In the genomic region with DNA sequence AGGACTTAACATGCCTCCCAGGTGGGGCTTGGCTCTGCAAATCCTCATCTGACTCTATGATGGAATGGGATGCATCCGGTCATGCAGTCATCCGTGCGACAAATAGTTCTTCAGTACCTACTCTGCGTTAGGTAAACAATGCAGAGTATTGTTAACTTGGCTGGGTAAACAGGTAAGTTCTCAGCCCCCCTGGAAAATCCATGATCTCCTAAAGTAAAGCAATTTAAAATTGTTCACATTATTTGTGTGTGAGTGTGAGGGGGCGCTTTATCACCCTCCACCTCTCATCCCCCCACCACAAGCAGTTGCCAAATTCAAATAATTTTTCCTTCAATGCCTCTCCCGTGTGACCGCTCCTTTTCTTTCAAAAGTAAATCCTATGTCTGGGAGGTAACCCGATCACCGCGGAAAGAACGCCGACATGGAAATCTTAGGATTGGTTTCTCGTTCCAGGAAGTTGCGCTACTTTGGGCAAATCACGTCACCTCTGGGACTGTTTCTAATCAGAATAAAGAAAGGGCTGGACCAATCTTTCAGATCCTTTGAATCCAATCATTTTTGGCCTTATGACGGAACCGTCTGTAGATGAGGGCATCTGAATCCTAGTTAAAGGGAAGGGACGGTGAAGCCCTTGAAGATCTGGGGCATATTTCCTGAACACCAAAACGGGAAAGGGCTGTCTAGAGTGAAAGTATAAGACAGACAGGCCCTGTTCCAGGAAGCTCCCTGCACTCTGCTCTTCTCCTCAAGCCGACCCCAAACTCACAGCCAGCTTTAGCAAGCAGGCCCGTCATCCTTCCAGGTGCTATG, we compare ENCODE assay signal across 10 cellular contexts. TPM values are rescaled to one million over a fixed set of nuclear protein-coding genes. Genes with fewer than 3 reads are reported as not detected.
DNase-seq lines count a peak whose midpoint lies in the region; ATAC-seq, FAIRE-seq and TF ChIP-seq lines count a peak whose summit lies in the region.
"Had no signal": no experiment of that assay in that cellular context is flagged by ENCODE, and none has a peak within 500 bp of the region (broad histone marks: within the 10 kb centered on the region; RNA-seq: fewer than 3 reads in every experiment).

No MANE protein-coding gene starts in this region.

- no peak overlapping the region for H3K27ac ChIP-seq in K562 (ENCODE audit: extremely low read depth, low read depth, low read length)
- H3K27ac ChIP-seq in iPS-20b (ENCODE audit: low read length): peak overlapping the region; percentile 95
- H3K27ac ChIP-seq in small intestine (ENCODE audit: low read depth in 1 of 2, low read length in 1 of 2): peak overlapping the region; percentile 94 to 97

- in situ Hi-C loops in K562 (cut with MboI): no loop called here

- TF ChIP-seq CTCF in HFF-Myc (IDR thresholded peaks at IDR 0.05; ENCODE audit: low read depth, low read length, missing control alignments): no peak
- no peak for TF ChIP-seq CTCF in K562 (IDR thresholded peaks at IDR 0.05 in 2 of 3, conservative IDR thresholded peaks at IDR 0.05 in 1 of 3; ENCODE audit: insufficient read depth in 2 of 3, low read depth in 1 of 3, low read length in 3 of 3)

- H3K9ac ChIP-seq in K562 (ENCODE audit: insufficient read depth in 1 of 2, low read depth in 2 of 2, low read length in 2 of 2) (no peak overlapping the region; a peak in 1 of 4 replicates), iPS-20b (ENCODE audit: low read depth, low read length) (peak overlapping the region; percentile 85)

- FAIRE-seq in K562 (lab: Jason Lieb, UNC): no peak
- FAIRE-seq in small intestine (lab: Jason Lieb, UNC): no peak

- TF ChIP-seq RAD21 in K562 (CRISPR knock-in tag; conservative IDR thresholded peaks at IDR 0.05 in 1 of 2, IDR thresholded peaks at IDR 0.05 in 1 of 2): no peak

- BruUV-seq in K562 (replicated peaks; lab: Mats Ljungman, UMichigan): no TSS peak

- no peaks in the 10 kb centered on the region for H3K27me3 ChIP-seq in K562 (ENCODE audit: control insufficient read depth in 2 of 2, insufficient read depth in 2 of 2, low read length in 2 of 2)
- no peaks in the 10 kb centered on the region for H3K27me3 ChIP-seq in iPS-20b (ENCODE audit: insufficient read depth, low read length)
- no peaks in the 10 kb centered on the region for H3K27me3 ChIP-seq in small intestine (ENCODE audit: control insufficient read depth in 2 of 2, insufficient read depth in 2 of 2, low read length in 2 of 2)

- H3K79me2 ChIP-seq in K562 (ENCODE audit: control insufficient read depth, insufficient read depth, low read length): no peaks in the 10 kb centered on the region

- no peaks in the 10 kb centered on the region for H3K9me1 ChIP-seq in K562 (ENCODE audit: control insufficient read depth, insufficient read depth, low read length)

- POLR2A ChIA-PET in K562 (lab: Yijun Ruan, JAX): interaction anchor here (1.1 kb wide), 1 partner anchor 50 kb away, joined by 3 read pairs; no protein-coding TSS in a partner anchor

- ATAC-seq in K562 (no peak; the same call in 1 of the 3 replicates), GM19455 (IDR thresholded peaks at IDR 0.05; ENCODE audit: unreplicated experiment) (no peak), HG03175 (IDR thresholded peaks at IDR 0.05; ENCODE audit: unreplicated experiment) (no peak)
- ATAC-seq: activated T-cell treated with anti-CD3 and anti-CD28 coated beads, Interleukin-2, amount 50 U/mL, for 72 hours had no signal

- DNase-seq in HFF-Myc (ENCODE audit: extremely low read depth, low read depth) (peak; percentile 58), K562 (ENCODE audit: extremely low read depth in 1 of 4, low spot score in 3 of 4) (no peak), small intestine (peak; percentile 69), inferior parietal cortex (ENCODE audit: extremely low spot score) (no peak), SW480 (ENCODE audit: low spot score) (no peak)
- DNase-seq: activated T-cell treated with anti-CD3 and anti-CD28 coated beads, Interleukin-2, amount 50 U/mL, for 72 hours; Karpas-422 had no signal

- WGBS in K562 (ENCODE audit: insufficient coverage, low coverage, missing lambda C conversion rate): 60% methylated on average over 20 of the region's 21 CpGs
- WGBS in small intestine, 3 donors: 36 to 50% (median 43%) methylated on average over 21 of the region's 21 CpGs

- intact Hi-C loops in K562 (cut with micrococcal nuclease): no loop called here

- TF ChIP-seq POLR2A in K562 (conservative IDR thresholded peaks at IDR 0.05): no peak

- H3K4me2 ChIP-seq in K562 (ENCODE audit: insufficient read depth, low read length): peak overlapping the region; percentile 36; the same call in 1 of the 2 replicates

- peaks cover 0 to 11% of the 10 kb centered on the region in 2 experiments; a peak in 4 of 5 replicates for H3K4me1 ChIP-seq in K562 (replicated peaks in 1 of 2; ENCODE audit: control insufficient read depth in 2 of 2, insufficient read depth in 2 of 2, low read length in 2 of 2)
- peaks cover 29% of the 10 kb centered on the region for H3K4me1 ChIP-seq in iPS-20b (ENCODE audit: insufficient read depth, low read length)
- peaks cover 0 to 4% of the 10 kb centered on the region in 2 donors for H3K4me1 ChIP-seq in small intestine (ENCODE audit: control insufficient read depth in 2 of 2, insufficient read depth in 1 of 2, low read depth in 1 of 2, low read length in 1 of 2)

- CTCF ChIA-PET in K562 (lab: Yijun Ruan, JAX; ENCODE audit: low intra/inter-chr PET ratio): no interaction called here

- TF ChIP-seq EP300 in K562 (IDR thresholded peaks at IDR 0.05; ENCODE audit: low read length): no peak

- peak overlapping the region; percentile 9; the same call in 1 of the 2 replicates for H3K4me3 ChIP-seq in HFF-Myc (replicated peaks; ENCODE audit: low read depth, low read length)
- no peak overlapping the region for H3K4me3 ChIP-seq in K562
- H3K4me3 ChIP-seq in iPS-20b (ENCODE audit: low read length): peak overlapping the region; percentile 64
- no peak overlapping the region for H3K4me3 ChIP-seq in small intestine (ENCODE audit: low read depth in 1 of 2, low read length in 2 of 2)

- no peaks in the 10 kb centered on the region for H4K20me1 ChIP-seq in K562 (replicated peaks; ENCODE audit: control insufficient read depth, insufficient read depth, low read length)

- H2AFZ ChIP-seq in K562 (ENCODE audit: low read depth, low read length): peak overlapping the region; percentile 74

- H3K9me3 ChIP-seq in K562 (replicated peaks; ENCODE audit: control insufficient read depth, insufficient read depth, low read depth, low read length) (no peaks in the 10 kb centered on the region), iPS-20b (ENCODE audit: insufficient read depth, low read depth, low read length) (no peaks in the 10 kb centered on the region), small intestine (ENCODE audit: control insufficient read depth, low read depth) (no peaks in the 10 kb centered on the region)

- H3K36me3 ChIP-seq in K562 (ENCODE audit: control insufficient read depth, insufficient read depth, low read length) (no peaks in the 10 kb centered on the region), iPS-20b (ENCODE audit: insufficient read depth, low read depth, low read length) (no peaks in the 10 kb centered on the region), small intestine (ENCODE audit: control insufficient read depth in 2 of 2, insufficient read depth in 2 of 2, low read length in 2 of 2) (no peaks in the 10 kb centered on the region)

TF ChIP-seq in K562, 482 proteins besides CTCF, POLR2A, EP300 and RAD21:
- TF ChIP-seq ZNF696 (CRISPR knock-in tag; conservative IDR thresholded peaks at IDR 0.05) (no peak), ZFX (CRISPR knock-in tag; IDR thresholded peaks at IDR 0.05) (peak; percentile 19; the same call in 1 of the 2 replicates)

RNA-seq across cellular contexts. Expression of gene SINHCAF, which starts 44.0 kb away (rescaled TPM):
- total RNA-seq in K562 (2011; cell fraction: chromatin; rRNA removed; ENCODE audit: low replicate concordance): 40.4 and 89.7 TPM in 2 replicates
- 29.2 and 31.7 TPM in 2 replicates for total RNA-seq in K562 (2011; cell fraction: nucleolus; rRNA removed)
- 62.3 and 112 TPM in 2 replicates for total RNA-seq in K562 (2011; cell fraction: nucleoplasm; rRNA removed)
- total RNA-seq in K562 (2014; rRNA removed) (57.6 and 73.2 TPM in 2 replicates), K562 (2014; rRNA removed; fragmentation: Illumina TruSeq; extraction: Trizol) (118 and 135 TPM in 2 replicates), K562 (2015; rRNA removed; fragmentation: Illumina TruSeq; extraction: Trizol) (75.4 and 94.6 TPM in 2 replicates), K562 (2021) (99.3 and 110 TPM in 2 replicates)
- polyA plus RNA-seq in K562 (2011; rRNA removed) (83.8 and 100 TPM in 2 replicates), K562 (2014; fragmentation: Illumina TruSeq; extraction: Trizol) (157 and 185 TPM in 2 replicates), K562 (2014; fragmentation: Nextera tagmentation; extraction: Ambion mirVana) (100 to 1,000 TPM; 141 to 165 TPM), K562 (2014; rRNA removed) (76.8 and 105 TPM in 2 replicates), small intestine (10 to 100 TPM; 26.7 to 38.0 (median 29.0) TPM)
- polyA plus RNA-seq in K562 (2011; cell fraction: cytosol; rRNA removed): 17.5 and 41.7 TPM in 2 replicates
- 24.2 and 26.2 TPM in 2 replicates for polyA plus RNA-seq in K562 (2011; cell fraction: nucleus; rRNA removed)
- 45.8 and 57.9 TPM in 2 replicates for polyA plus RNA-seq in K562 (2012)
- polyA minus RNA-seq in K562 (2011; rRNA and poly(A)+ RNA removed): 70.8 and 77.5 TPM in 2 replicates
- polyA minus RNA-seq in K562 (2011; cell fraction: cytosol; rRNA and poly(A)+ RNA removed): 42.1 and 62.9 TPM in 2 replicates
- 29.1 and 38.5 TPM in 2 replicates for polyA minus RNA-seq in K562 (2011; cell fraction: nucleus; rRNA and poly(A)+ RNA removed)

Comparison
In these comparisons a context has a peak if more than half of its experiments do, and no peak if none do; other contexts are left out.
1. DNase-seq: peak in HFF-Myc (single experiment) and small intestine (single experiment); none in K562 (0 of 4), inferior parietal cortex (single experiment) and SW480 (single experiment).
2. H3K4me3 ChIP-seq: peak in HFF-Myc (single experiment) and iPS-20b (single experiment); none in K562 (single experiment) and small intestine (0 of 2).